Comparison of ENCODE assay signal across 9 cellular contexts in the genomic region with DNA sequence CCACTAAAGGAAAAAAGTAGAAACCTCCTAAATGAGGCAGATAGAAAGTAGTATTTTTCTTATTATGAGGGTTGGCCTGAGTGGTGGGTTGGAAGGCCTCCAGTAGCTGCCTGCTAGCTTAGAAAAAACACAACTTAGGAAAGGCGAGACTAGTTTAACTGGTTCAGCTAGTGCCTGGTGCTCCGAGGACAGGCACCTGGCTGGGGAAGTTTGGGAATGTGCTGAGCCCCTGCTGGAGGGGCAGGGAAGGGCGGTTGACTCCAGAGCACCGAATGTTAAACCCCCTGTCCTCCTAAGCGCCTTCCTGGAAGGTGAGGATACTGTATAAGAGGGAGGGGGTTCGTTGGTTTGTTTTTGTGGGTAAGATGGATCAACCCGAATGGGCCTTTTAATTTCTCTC. TPM values are rescaled to one million over a fixed set of nuclear protein-coding genes. Genes with fewer than 3 reads are reported as not detected.
DNase-seq lines count a peak whose midpoint lies in the region; ATAC-seq and TF ChIP-seq lines count a peak whose summit lies in the region.
"Had no signal": no experiment of that assay in that cellular context is flagged by ENCODE, and none has a peak within 500 bp of the region (broad histone marks: within the 10 kb centered on the region; RNA-seq: fewer than 3 reads in every experiment).

No MANE protein-coding gene starts in this region.

- H4K20me1 ChIP-seq in HCT116 (ENCODE audit: insufficient read depth), result no peaks in the 10 kb centered on the region

- no peak overlapping the region for H3K4me3 ChIP-seq in HCT116 (replicated peaks in 1 of 2; ENCODE audit: low read depth in 1 of 2, low read length in 2 of 2)

- H3K36me3 ChIP-seq in HCT116 (ENCODE audit: control insufficient read depth in 1 of 2, insufficient read depth in 2 of 2, low read length in 2 of 2), result 0 out of 4 replicates have a peak, but pooled peaks cover 0 to 2% of the 10 kb centered on the region in 2 experiments

- peaks cover 12% of the 10 kb centered on the region for H3K79me2 ChIP-seq in HCT116 (ENCODE audit: insufficient read depth, low read length)

- DNase-seq in HCT116 (ENCODE audit: low read depth, low spot score), result peak; percentile 63
- DNase-seq in T47D (ENCODE audit: low read depth in 1 of 2, low spot score in 1 of 2), result peak; percentile 78 to 96
- DNase-seq in mucosa of gallbladder (ENCODE audit: low spot score), result peak; percentile 40
- no peak for DNase-seq in medulla oblongata (ENCODE audit: extremely low spot score)
- DNase-seq in G401 (ENCODE audit: low spot score), result no peak
- DNase-seq: stimulated activated CD4-positive, alpha-beta T cell treated with anti-CD3 and anti-CD28 coated beads, Interleukin-4, amount 100 ng/mL, for 4 hours had no signal

- CTCF ChIA-PET in HCT116 (lab: Charles Lee), result interaction anchor here (0.9 to 1.8 kb wide), 4 partner anchors 13 to 234 kb away, joined by 3 to 9 read pairs (median 4); a partner anchor contains a TSS

- peak overlapping the region; percentile 49 for H3K4me2 ChIP-seq in HCT116 (ENCODE audit: low read length)

- peak; percentile 61 for TF ChIP-seq RAD21 in HCT116 (IDR thresholded peaks at IDR 0.05; ENCODE audit: low read depth)

- no peaks in the 10 kb centered on the region for H3K9me2 ChIP-seq in HCT116 (ENCODE audit: insufficient read depth)

- in situ Hi-C loops in T47D (cut with HindIII; ENCODE audit: low pct_unique_long_range_greater_than_20kb, low sequenced_read_pairs) (no loop called here), G401 (cut with HindIII; ENCODE audit: low sequenced_read_pairs) (no loop called here)

- TF ChIP-seq CTCF in C4-2B (conservative IDR thresholded peaks at IDR 0.05), result peak; percentile 84
- TF ChIP-seq CTCF in HCT116 (IDR thresholded peaks at IDR 0.05 in 2 of 3, conservative IDR thresholded peaks at IDR 0.05 in 1 of 3; ENCODE audit: borderline replicate concordance in 1 of 3, insufficient read depth in 1 of 3, low read depth in 2 of 3, low read length in 2 of 3), result peak in 2 of 3 experiments; percentile 66 to 68; a peak in 4 of 6 replicates

- H3K9ac ChIP-seq in HCT116 (ENCODE audit: low read length), result peak overlapping the region; percentile 19

- RAD21 ChIA-PET in HCT116 (lab: Charles Lee; ENCODE audit: low non-redundant PET in 1 of 2, low total read pairs in 2 of 2, uncharacterized antibody in 2 of 2, unreplicated experiment in 2 of 2), result interaction anchor here in 1 of 2 experiments (0.7 kb wide), 1 partner anchor 15 kb away, joined by 3 read pairs; no protein-coding TSS in a partner anchor

- no peak overlapping the region for H2AFZ ChIP-seq in HCT116 (ENCODE audit: low read depth, low read length, poor library complexity, severe bottlenecking)

- BruUV-seq in HCT116 (replicated peaks; lab: Mats Ljungman, UMichigan), result no TSS peak

- H3K27ac ChIP-seq in C4-2B (peak overlapping the region; percentile 72), HCT116 (ENCODE audit: low read depth, low read length) (peak overlapping the region; percentile 46)

- intact Hi-C loops in HCT116 (cut with micrococcal nuclease), result loop anchor here (1.0 kb wide), 1 partner anchor 98 kb away; no protein-coding TSS in a partner anchor

- no peaks in the 10 kb centered on the region for H3K9me3 ChIP-seq in HCT116 (ENCODE audit: control insufficient read depth in 1 of 2, insufficient read depth in 1 of 2, low read depth in 1 of 2, low read length in 2 of 2)

- no peaks in the 10 kb centered on the region for H3K27me3 ChIP-seq in HCT116 (ENCODE audit: insufficient read depth, low read length)

- POLR2A ChIA-PET in HCT116 (lab: Charles Lee), result interaction anchor here (0.9 kb wide), 1 partner anchor 110 kb away, joined by 3 read pairs; no protein-coding TSS in a partner anchor

- TF ChIP-seq POLR2A in HCT116 (IDR thresholded peaks at IDR 0.05; ENCODE audit: borderline replicate concordance, extremely low read depth, insufficient read depth, insufficient read length), result no peak

- H3K4me1 ChIP-seq in HCT116 (ENCODE audit: control insufficient read depth in 1 of 2, insufficient read depth in 2 of 2, low read length in 2 of 2), result peaks cover 55 to 67% of the 10 kb centered on the region in 2 experiments

- ATAC-seq in HCT116 (peak; percentile 82), GM18870 (IDR thresholded peaks at IDR 0.05; ENCODE audit: unreplicated experiment) (no peak), HG02938 (IDR thresholded peaks at IDR 0.05; ENCODE audit: unreplicated experiment) (no peak)

TF ChIP-seq in HCT116, 20 proteins besides CTCF, POLR2A, EP300 and RAD21:
- TF ChIP-seq ZFX (IDR thresholded peaks at IDR 0.05) (no peak), CBX3 (IDR thresholded peaks at IDR 0.05; ENCODE audit: low read depth) (peak; percentile 23; the same call in 1 of the 2 replicates), POLR2AphosphoS5 (IDR thresholded peaks at IDR 0.05; ENCODE audit: low read depth, low read length) (peak; percentile 34; the same call in 1 of the 2 replicates), SP1 (IDR thresholded peaks at IDR 0.05; ENCODE audit: low read depth) (peak; percentile 65)
- TF ChIP-seq, protein P1, sequence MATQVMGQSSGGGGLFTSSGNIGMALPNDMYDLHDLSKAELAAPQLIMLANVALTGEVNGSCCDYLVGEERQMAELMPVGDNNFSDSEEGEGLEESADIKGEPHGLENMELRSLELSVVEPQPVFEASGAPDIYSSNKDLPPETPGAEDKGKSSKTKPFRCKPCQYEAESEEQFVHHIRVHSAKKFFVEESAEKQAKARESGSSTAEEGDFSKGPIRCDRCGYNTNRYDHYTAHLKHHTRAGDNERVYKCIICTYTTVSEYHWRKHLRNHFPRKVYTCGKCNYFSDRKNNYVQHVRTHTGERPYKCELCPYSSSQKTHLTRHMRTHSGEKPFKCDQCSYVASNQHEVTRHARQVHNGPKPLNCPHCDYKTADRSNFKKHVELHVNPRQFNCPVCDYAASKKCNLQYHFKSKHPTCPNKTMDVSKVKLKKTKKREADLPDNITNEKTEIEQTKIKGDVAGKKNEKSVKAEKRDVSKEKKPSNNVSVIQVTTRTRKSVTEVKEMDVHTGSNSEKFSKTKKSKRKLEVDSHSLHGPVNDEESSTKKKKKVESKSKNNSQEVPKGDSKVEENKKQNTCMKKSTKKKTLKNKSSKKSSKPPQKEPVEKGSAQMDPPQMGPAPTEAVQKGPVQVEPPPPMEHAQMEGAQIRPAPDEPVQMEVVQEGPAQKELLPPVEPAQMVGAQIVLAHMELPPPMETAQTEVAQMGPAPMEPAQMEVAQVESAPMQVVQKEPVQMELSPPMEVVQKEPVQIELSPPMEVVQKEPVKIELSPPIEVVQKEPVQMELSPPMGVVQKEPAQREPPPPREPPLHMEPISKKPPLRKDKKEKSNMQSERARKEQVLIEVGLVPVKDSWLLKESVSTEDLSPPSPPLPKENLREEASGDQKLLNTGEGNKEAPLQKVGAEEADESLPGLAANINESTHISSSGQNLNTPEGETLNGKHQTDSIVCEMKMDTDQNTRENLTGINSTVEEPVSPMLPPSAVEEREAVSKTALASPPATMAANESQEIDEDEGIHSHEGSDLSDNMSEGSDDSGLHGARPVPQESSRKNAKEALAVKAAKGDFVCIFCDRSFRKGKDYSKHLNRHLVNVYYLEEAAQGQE (IDR thresholded peaks at IDR 0.05; ENCODE audit: low read depth), result no peak

RNA-seq across cellular contexts. Expression of a gene that starts 19.9 kb away (rescaled TPM):
- total RNA-seq in HCT116 (2021; ENCODE audit: unreplicated experiment) (3.4 TPM), mucosa of gallbladder (14.5 TPM)
- 5.7 and 6.6 TPM in 2 replicates for polyA plus RNA-seq in HCT116 (2012)
- 1.9 and 3.0 TPM in 2 replicates for total RNA-seq in G401 (2014; rRNA removed; shearing (Covaris generic))

RNA-seq across cellular contexts. Expression of a gene that starts 51.6 kb away (rescaled TPM):
- total RNA-seq in HCT116 (2021; ENCODE audit: unreplicated experiment) (12.8 TPM), mucosa of gallbladder (11.4 TPM)
- 6.2 and 7.1 TPM in 2 replicates for polyA plus RNA-seq in HCT116 (2012)
- 9.1 and 17.0 TPM in 2 replicates for total RNA-seq in G401 (2014; rRNA removed; shearing (Covaris generic))

Comparison
In these comparisons a context has a peak if more than half of its experiments do, and no peak if none do; other contexts are left out.
1. DNase-seq: peak in HCT116 (single experiment), T47D (2 of 2) and mucosa of gallbladder (single experiment); none in medulla oblongata (single experiment) and G401 (single experiment).